8 cellular contexts compared by ENCODE assay signal in the genomic region with DNA sequence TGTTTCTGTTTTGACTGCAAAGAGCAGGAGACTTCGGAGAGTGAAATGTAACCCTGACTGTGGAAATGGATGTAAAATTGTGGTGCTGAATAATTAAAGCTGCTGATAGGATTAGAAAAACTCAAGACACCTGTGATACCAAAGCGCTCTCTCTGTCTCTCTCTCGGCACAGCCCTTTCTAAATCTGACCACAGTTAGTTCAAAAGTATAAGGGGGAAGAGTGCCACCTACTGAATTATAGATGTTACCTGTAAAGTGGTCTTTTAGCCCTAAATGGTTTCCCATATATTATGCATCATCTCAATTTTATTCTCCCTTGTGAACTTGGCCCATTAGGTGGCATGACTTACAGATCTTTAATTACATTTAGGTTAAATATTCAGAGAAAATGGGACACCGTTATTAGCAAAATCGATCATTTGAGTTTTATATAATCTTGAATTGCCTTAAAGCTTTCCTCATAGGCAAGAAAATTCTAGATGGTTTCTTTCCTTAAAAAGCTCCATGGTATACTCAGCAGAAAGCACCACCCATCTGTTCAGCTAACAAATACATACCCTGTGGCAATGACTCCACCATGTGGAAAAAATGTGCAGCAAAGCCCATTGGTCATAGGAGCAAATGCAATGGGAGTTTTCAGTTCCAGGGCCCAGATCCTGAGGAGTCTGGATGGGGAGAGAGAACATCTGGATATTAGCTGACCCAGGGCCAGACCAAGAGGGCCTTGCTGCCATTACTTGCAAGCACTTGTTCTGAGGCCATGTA. TPM values are rescaled to one million over a fixed set of nuclear protein-coding genes. Genes with fewer than 3 reads are reported as not detected.
DNase-seq lines count a peak whose midpoint lies in the region; ATAC-seq and TF ChIP-seq lines count a peak whose summit lies in the region.

No MANE protein-coding gene starts in this region.

- H3K4me1 ChIP-seq in PC-9 (replicated peaks; ENCODE audit: insufficient read depth): no peaks in the 10 kb centered on the region

- intact Hi-C loops in PC-9 (cut with micrococcal nuclease; ENCODE audit: unreplicated experiment): loop anchor here (1.0 to 2.0 kb wide), 2 partner anchors 18 to 159 kb away; a partner anchor contains a TSS

- no peak overlapping the region for H3K4me3 ChIP-seq in PC-9

- 0 out of 2 replicates have a peak, but pooled peaks cover 3% of the 10 kb centered on the region for H4K20me1 ChIP-seq in PC-9 (ENCODE audit: insufficient read depth)

- no peaks in the 10 kb centered on the region for H3K9me2 ChIP-seq in PC-9 (ENCODE audit: insufficient read depth)

- peaks cover 67% of the 10 kb centered on the region for H3K36me3 Mint-ChIP-seq in nephron (ENCODE audit: low read depth)

- H3K36me3 ChIP-seq in PC-9 (ENCODE audit: low read depth): peaks cover 42% of the 10 kb centered on the region; the same call in 1 of the 2 replicates

- no peak overlapping the region for H3K27ac Mint-ChIP-seq in nephron

- ATAC-seq in HG02759 (IDR thresholded peaks at IDR 0.05; ENCODE audit: unreplicated experiment): no peak

- TF ChIP-seq CTCF in 22Rv1 (IDR thresholded peaks at IDR 0.05): peak; percentile 59
- TF ChIP-seq CTCF in PC-9 (conservative IDR thresholded peaks at IDR 0.05): peak; percentile 63
- TF ChIP-seq CTCF in nephron (IDR thresholded peaks at IDR 0.05; ENCODE audit: unreplicated experiment in 3 of 3): peak; percentile 27 to 47 (median 37)

- H3K4me3 Mint-ChIP-seq in nephron: no peak overlapping the region

- H2AFZ ChIP-seq in PC-9: no peak overlapping the region

- H3K4me2 ChIP-seq in PC-9: no peak overlapping the region

- DNase-seq in ELR (ENCODE audit: low read depth) (peak; percentile 80), PC-9 (peak; percentile 18 to 45), ecto neural progenitor cell (ENCODE audit: low spot score) (peak; percentile 54), cortex of kidney (lab: John Stamatoyannopoulos, UW) (no peak), HEK293T (ENCODE audit: extremely low spot score) (no peak)

- peaks cover 23% of the 10 kb centered on the region; the same call in 1 of the 2 replicates for H3F3A ChIP-seq in PC-9 (ENCODE audit: insufficient read depth, low read depth)

- POLR2A ChIA-PET in PC-9 (lab: Charles Lee; ENCODE audit: unreplicated experiment): interaction anchor here (0.6 to 0.7 kb wide), 2 partner anchors 20 to 151 kb away, joined by 5 to 16 read pairs; no protein-coding TSS in a partner anchor
- POLR2A ChIA-PET in HEK293T (lab: Yijun Ruan, JAX): no interaction called here

- H3K27me3 ChIP-seq in PC-9 (ENCODE audit: insufficient read depth, low read depth): no peaks in the 10 kb centered on the region

- CTCF ChIA-PET in PC-9 (lab: Charles Lee) (interaction anchor here (0.6 to 1.9 kb wide), 3 partner anchors 26 to 176 kb away, joined by 3 to 8 read pairs (median 3); a partner anchor contains a TSS), HEK293T (lab: Yijun Ruan, JAX) (interaction anchor here (1.1 to 2.0 kb wide), 3 partner anchors 73 to 160 kb away, joined by 3 to 7 read pairs (median 4); no protein-coding TSS in a partner anchor)

- BruUV-seq in PC-9 (replicated peaks; lab: Mats Ljungman, UMichigan): no TSS peak

- H3K9me3 ChIP-seq in PC-9 (ENCODE audit: insufficient read depth, low read depth): no peaks in the 10 kb centered on the region

- no peaks in the 10 kb centered on the region for H3K9me3 Mint-ChIP-seq in nephron

- H3K27ac ChIP-seq in 22Rv1 (0 out of 2 replicates have a peak overlapping the region, but pooled peaks have one; percentile 8), PC-9 (no peak overlapping the region)

- no peaks in the 10 kb centered on the region for H3K4me1 Mint-ChIP-seq in nephron

- H3K79me2 ChIP-seq in PC-9 (ENCODE audit: low read depth): no peaks in the 10 kb centered on the region

- H3K27me3 Mint-ChIP-seq in nephron (ENCODE audit: low read depth): no peaks in the 10 kb centered on the region

TF ChIP-seq in HEK293T, 16 proteins besides CTCF, POLR2A, EP300 and RAD21:
- TF ChIP-seq FOXM1 (IDR thresholded peaks at IDR 0.05; ENCODE audit: borderline replicate concordance): no peak
- no peak for TF ChIP-seq ELF4 (IDR thresholded peaks at IDR 0.05)
- TF ChIP-seq ZNF384 (IDR thresholded peaks at IDR 0.05): no peak
- no peak for TF ChIP-seq TARDBP (IDR thresholded peaks at IDR 0.05)
- TF ChIP-seq, protein P1, sequence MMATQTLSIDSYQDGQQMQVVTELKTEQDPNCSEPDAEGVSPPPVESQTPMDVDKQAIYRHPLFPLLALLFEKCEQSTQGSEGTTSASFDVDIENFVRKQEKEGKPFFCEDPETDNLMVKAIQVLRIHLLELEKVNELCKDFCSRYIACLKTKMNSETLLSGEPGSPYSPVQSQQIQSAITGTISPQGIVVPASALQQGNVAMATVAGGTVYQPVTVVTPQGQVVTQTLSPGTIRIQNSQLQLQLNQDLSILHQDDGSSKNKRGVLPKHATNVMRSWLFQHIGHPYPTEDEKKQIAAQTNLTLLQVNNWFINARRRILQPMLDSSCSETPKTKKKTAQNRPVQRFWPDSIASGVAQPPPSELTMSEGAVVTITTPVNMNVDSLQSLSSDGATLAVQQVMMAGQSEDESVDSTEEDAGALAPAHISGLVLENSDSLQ (IDR thresholded peaks at IDR 0.05): no peak
- no peak for TF ChIP-seq NFRKB (IDR thresholded peaks at IDR 0.05)
- no peak for TF ChIP-seq FOXA1 (IDR thresholded peaks at IDR 0.05)
- TF ChIP-seq BHLHE40 (IDR thresholded peaks at IDR 0.05; ENCODE audit: borderline replicate concordance): no peak
- no peak for TF ChIP-seq HDGF (IDR thresholded peaks at IDR 0.05; ENCODE audit: borderline replicate concordance)
- TF ChIP-seq ARNT (IDR thresholded peaks at IDR 0.05): no peak
- TF ChIP-seq CTBP1 (IDR thresholded peaks at IDR 0.05; ENCODE audit: borderline replicate concordance): no peak
- no peak for TF ChIP-seq SUZ12 (IDR thresholded peaks at IDR 0.05)
- no peak for TF ChIP-seq LEF1 (IDR thresholded peaks at IDR 0.05; ENCODE audit: borderline replicate concordance)

RNA-seq across cellular contexts. Expression of a gene that starts 18.1 kb away (rescaled TPM):
- total RNA-seq in PC-9 (2021): 30.3 and 34.7 TPM in 2 replicates

RNA-seq across cellular contexts. Expression of a gene that starts 26.4 kb away (rescaled TPM):
- total RNA-seq in PC-9 (2021): 44.2 and 46.2 TPM in 2 replicates

Comparison
In these comparisons a context has a peak if more than half of its experiments do, and no peak if none do; other contexts are left out.
1. DNase-seq: peak in ELR (single experiment), PC-9 (2 of 2) and ecto neural progenitor cell (single experiment); none in cortex of kidney (single experiment) and HEK293T (single experiment).
2. Peak in every context shown above with its lines, with median percentiles within 50 percentile points of each other: CTCF ChIP-seq.